ENCODE assay signal across 14 cellular contexts in genomic region chr7:17679427-17679826, GRCh38.
DNase-seq lines count a peak whose midpoint lies in the region; ATAC-seq, FAIRE-seq and TF ChIP-seq lines count a peak whose summit lies in the region.
"Had no signal": no experiment of that assay in that cellular context is flagged by ENCODE, and none has a peak within 500 bp of the region (broad histone marks: within the 10 kb centered on the region; RNA-seq: fewer than 3 reads in every experiment).

No MANE protein-coding gene starts in this region.

- TF ChIP-seq CTCF in glutamatergic neuron (IDR thresholded peaks at IDR 0.05; ENCODE audit: partially characterized antibody, unreplicated experiment) (no peak), HepG2 (CRISPR knock-in tag; IDR thresholded peaks at IDR 0.05) (no peak)

- H3K27me3 ChIP-seq in HepG2 (ENCODE audit: control insufficient read depth in 1 of 2, insufficient read depth in 2 of 2, low read length in 2 of 2) = peaks cover 0 to 3% of the 10 kb centered on the region in 2 experiments; a peak in 1 of 5 replicates

- FAIRE-seq in HepG2 (lab: Jason Lieb, UNC) = no peak

- H3K36me3 ChIP-seq in HepG2 (replicated peaks in 1 of 2; ENCODE audit: control insufficient read depth in 1 of 2, insufficient read depth in 2 of 2, low read length in 2 of 2) = no peaks in the 10 kb centered on the region

- in situ Hi-C loops in HepG2 (cut with HindIII; ENCODE audit: extremely low pct_ligation_motif_present, low pct_unique_long_range_greater_than_20kb) = no loop called here

- no peak overlapping the region for H3K4me3 ChIP-seq in skeletal muscle cell (ENCODE audit: low read depth, low read length)
- no peak overlapping the region for H3K4me3 ChIP-seq in HepG2 (replicated peaks in 1 of 3; ENCODE audit: insufficient read depth in 1 of 3, low read depth in 2 of 3, low read length in 3 of 3)

- H3K27ac ChIP-seq in HepG2 (ENCODE audit: extremely low read length, insufficient read depth, low read length) = no peak overlapping the region

- H3K36me3 Mint-ChIP-seq in glutamatergic neuron (ENCODE audit: unreplicated experiment) = no peaks in the 10 kb centered on the region

- TF ChIP-seq RAD21 in HepG2 (CRISPR knock-in tag; IDR thresholded peaks at IDR 0.05) = no peak

- BruUV-seq in HepG2 (replicated peaks; lab: Mats Ljungman, UMichigan) = no TSS peak

- no peaks in the 10 kb centered on the region for H3K79me2 ChIP-seq in HepG2 (ENCODE audit: insufficient read depth, low read length)

- ATAC-seq in left cardiac atrium (peak in 1 of 2 donors; percentile 74), HepG2 (no peak)
- ATAC-seq: activated T-helper 17 cell treated with anti-CD3 and anti-CD28 coated beads, Interleukin-2, amount 50 U/mL, for 72 hours had no signal

- TF ChIP-seq POLR2A in HepG2 (IDR thresholded peaks at IDR 0.05; ENCODE audit: insufficient read depth in 1 of 2, low read depth in 2 of 2, low read length in 2 of 2) = no peak

- peaks cover 3% of the 10 kb centered on the region for H3K4me1 Mint-ChIP-seq in glutamatergic neuron (ENCODE audit: low read depth, unreplicated experiment)
- H3K4me1 Mint-ChIP-seq: activated T-helper 17 cell treated with anti-CD3 and anti-CD28 coated beads, Interleukin-2, amount 50 U/mL, for 72 hours had no signal

- TF ChIP-seq EP300 in HepG2 (IDR thresholded peaks at IDR 0.05; ENCODE audit: low read depth in 2 of 2, low read length in 2 of 2) (no peak), HepG2 (CRISPR knock-in tag; IDR thresholded peaks at IDR 0.05; ENCODE audit: borderline replicate concordance) (no peak)

- WGBS in HepG2 (ENCODE audit: low lambda C conversion rate) = 27% methylated on average over 5 of the region's 5 CpGs

- H4K20me1 ChIP-seq in HepG2 (ENCODE audit: insufficient read depth, low read length) = no peaks in the 10 kb centered on the region

- CTCF ChIA-PET in HepG2 (lab: Yijun Ruan, JAX; ENCODE audit: low intra/inter-chr PET ratio, low total read pairs) = no interaction called here

- DNase-seq in HS-27A (ENCODE audit: low read depth) (peak; percentile 51), amniotic epithelial cell (ENCODE audit: low read depth) (peak; percentile 86), left cardiac atrium (peak; percentile 30), skeletal muscle cell (ENCODE audit: low read depth) (peak; percentile 58), glutamatergic neuron (no peak), activated gamma-delta T cell treated with Interleukin-2 at 50 U/mL for 16 hours (no peak), HepG2 (ENCODE audit: low spot score) (no peak)
- no peak for DNase-seq in activated CD4-positive, CD25-positive, alpha-beta regulatory T cell (lab: John Stamatoyannopoulos, UW)
- DNase-seq: Calu3; NCI-H187 treated with DMSO at 0.1 percent for 48 hours; nephron progenitor cell; OCI-M1; stimulated activated CD4-positive, alpha-beta T cell treated with anti-CD3 and anti-CD28 coated beads, Interleukin-4, amount 100 ng/mL, for 1 hour had no signal

- intact Hi-C loops in left cardiac atrium (cut with DNase I) (no loop called here), HepG2 (cut with micrococcal nuclease; ENCODE audit: unreplicated experiment) (no loop called here)

- no peak overlapping the region for H3K4me2 ChIP-seq in HepG2 (ENCODE audit: low read depth, low read length)

- peaks cover 2% of the 10 kb centered on the region for H3K9me3 Mint-ChIP-seq in glutamatergic neuron (ENCODE audit: unreplicated experiment)
- H3K9me3 Mint-ChIP-seq: activated T-helper 17 cell treated with anti-CD3 and anti-CD28 coated beads, Interleukin-2, amount 50 U/mL, for 72 hours; nephron progenitor cell had no signal

- POLR2A ChIA-PET in HepG2 (lab: Yijun Ruan, JAX) = no interaction called here

- no peaks in the 10 kb centered on the region for H3K27me3 Mint-ChIP-seq in glutamatergic neuron (ENCODE audit: unreplicated experiment)
- H3K27me3 Mint-ChIP-seq: activated T-helper 17 cell treated with anti-CD3 and anti-CD28 coated beads, Interleukin-2, amount 50 U/mL, for 72 hours had no signal

- no peak overlapping the region for H2AFZ ChIP-seq in HepG2 (ENCODE audit: low read length)

- H3K9ac ChIP-seq in HepG2 (ENCODE audit: insufficient read depth, low read depth, low read length) = no peak overlapping the region

- no peaks in the 10 kb centered on the region for H3K4me1 ChIP-seq in HepG2 (ENCODE audit: insufficient read depth, low read length)

- no peaks in the 10 kb centered on the region for H3K9me3 ChIP-seq in HepG2 (ENCODE audit: low read length)

- H3K4me3 Mint-ChIP-seq in glutamatergic neuron (ENCODE audit: unreplicated experiment) = no peak overlapping the region
- H3K4me3 Mint-ChIP-seq: activated T-helper 17 cell treated with anti-CD3 and anti-CD28 coated beads, Interleukin-2, amount 50 U/mL, for 72 hours; nephron progenitor cell had no signal

- H3K27ac Mint-ChIP-seq in glutamatergic neuron (ENCODE audit: unreplicated experiment) = no peak overlapping the region
- H3K27ac Mint-ChIP-seq: activated T-helper 17 cell treated with anti-CD3 and anti-CD28 coated beads, Interleukin-2, amount 50 U/mL, for 72 hours; nephron progenitor cell had no signal

TF ChIP-seq in HepG2, 621 proteins besides CTCF, POLR2A, EP300 and RAD21:
- TF ChIP-seq CBX2 (IDR thresholded peaks at IDR 0.05; ENCODE audit: low read depth, low read length) (no peak), CBX2 (CRISPR knock-in tag; IDR thresholded peaks at IDR 0.05; ENCODE audit: low read depth) (no peak), CREBL2 (CRISPR knock-in tag; IDR thresholded peaks at IDR 0.05; ENCODE audit: borderline replicate concordance) (no peak), BORCS8-MEF2B (CRISPR knock-in tag; IDR thresholded peaks at IDR 0.05) (no peak), ZNF34 (CRISPR knock-in tag; IDR thresholded peaks at IDR 0.05; ENCODE audit: borderline replicate concordance) (no peak), ZFP36L2 (CRISPR knock-in tag; IDR thresholded peaks at IDR 0.05) (no peak), FOXK2 (IDR thresholded peaks at IDR 0.05) (no peak), ZNF644 (CRISPR knock-in tag; IDR thresholded peaks at IDR 0.05; ENCODE audit: low read depth) (no peak), ZFP36L1 (CRISPR knock-in tag; IDR thresholded peaks at IDR 0.05) (no peak)
- TF ChIP-seq, protein P1, sequence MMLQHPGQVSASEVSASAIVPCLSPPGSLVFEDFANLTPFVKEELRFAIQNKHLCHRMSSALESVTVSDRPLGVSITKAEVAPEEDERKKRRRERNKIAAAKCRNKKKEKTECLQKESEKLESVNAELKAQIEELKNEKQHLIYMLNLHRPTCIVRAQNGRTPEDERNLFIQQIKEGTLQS (CRISPR knock-in tag; IDR thresholded peaks at IDR 0.05) = no peak

Comparison
In these comparisons a context has a peak if more than half of its experiments do, and no peak if none do; other contexts are left out.
1. DNase-seq: peak in HS-27A (single experiment), amniotic epithelial cell (single experiment), left cardiac atrium (single experiment) and skeletal muscle cell (single experiment); none in activated CD4-positive, CD25-positive, alpha-beta regulatory T cell (0 of 4), glutamatergic neuron (single experiment), activated gamma-delta T cell treated with Interleukin-2 at 50 U/mL for 16 hours (single experiment) and HepG2 (single experiment).